Comparison of ENCODE assay signal across 10 cellular contexts in the genomic region with DNA sequence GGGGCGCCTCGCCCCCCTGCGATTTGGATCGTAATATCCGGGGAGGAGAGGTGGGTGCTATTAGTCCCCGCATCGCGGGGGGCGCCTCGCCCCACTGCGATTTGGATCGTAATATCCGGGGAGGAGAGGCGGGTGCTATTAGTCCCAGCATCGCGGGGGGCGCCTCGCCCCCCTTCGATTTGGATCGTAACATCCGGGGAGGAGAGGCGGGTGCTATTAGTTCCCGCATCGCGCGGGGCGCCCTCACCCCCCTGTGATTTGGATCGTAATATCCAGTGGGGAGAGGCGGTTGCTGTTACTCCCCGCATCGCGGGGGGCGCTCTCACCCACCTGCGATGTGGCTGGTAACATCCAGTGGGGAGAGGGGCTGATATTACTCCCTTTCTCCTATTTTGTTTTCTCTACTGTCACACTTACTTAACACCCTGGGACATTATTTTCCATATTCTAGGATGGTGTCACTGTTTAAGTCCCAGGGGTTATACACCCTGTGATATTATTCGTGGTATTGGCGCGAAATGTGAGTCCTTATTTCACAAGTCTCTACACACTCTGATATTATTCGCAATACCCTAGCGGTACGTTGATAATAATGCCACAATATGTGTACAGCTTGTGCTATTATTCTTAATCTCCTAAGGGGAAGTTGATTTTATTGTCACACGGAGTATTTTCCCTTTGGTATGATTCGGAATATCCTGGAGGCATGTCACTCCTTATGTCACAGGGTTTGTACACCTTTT. TPM values are rescaled to one million over a fixed set of nuclear protein-coding genes. Genes with fewer than 3 reads are reported as not detected.
DNase-seq lines count a peak whose midpoint lies in the region; ATAC-seq and TF ChIP-seq lines count a peak whose summit lies in the region.
"Had no signal": no experiment of that assay in that cellular context is flagged by ENCODE, and none has a peak within 500 bp of the region (broad histone marks: within the 10 kb centered on the region; RNA-seq: fewer than 3 reads in every experiment).

No MANE protein-coding gene starts in this region.

- H3K79me2 ChIP-seq in DND-41 (ENCODE audit: insufficient read depth, low read length) (no peaks in the 10 kb centered on the region), hepatocyte (no peaks in the 10 kb centered on the region)

- peak; percentile 75 for TF ChIP-seq CTCF in DND-41 (IDR thresholded peaks at IDR 0.05; ENCODE audit: borderline replicate concordance, extremely low read depth, low read length, poor library complexity, severe bottlenecking)
- TF ChIP-seq CTCF in hepatocyte (IDR thresholded peaks at IDR 0.05; ENCODE audit: poor library complexity), result peak; percentile 18

- ATAC-seq in DND-41 (ENCODE audit: insufficient read depth, low read depth) (peak; percentile 93), esophagus mucosa (no peak), HG02759 (IDR thresholded peaks at IDR 0.05; ENCODE audit: unreplicated experiment) (no peak)

- H3K27me3 ChIP-seq in DND-41 (ENCODE audit: insufficient read depth, low read length, poor library complexity) (no peaks in the 10 kb centered on the region), hepatocyte (no peaks in the 10 kb centered on the region)

- H4K20me1 ChIP-seq in DND-41 (ENCODE audit: insufficient read depth, low read length) (no peaks in the 10 kb centered on the region), hepatocyte (ENCODE audit: insufficient read depth, poor library complexity, severe bottlenecking) (no peaks in the 10 kb centered on the region)

- H3K9me3 ChIP-seq in DND-41 (ENCODE audit: insufficient read depth, low read length, severe bottlenecking), result no peaks in the 10 kb centered on the region
- no peaks in the 10 kb centered on the region for H3K9me3 ChIP-seq in hepatocyte (ENCODE audit: low read depth)

- WGBS in hepatocyte (ENCODE audit: low lambda C conversion rate, missing lambda C conversion rate), result 35% methylated on average over 27 of the region's 42 CpGs

- H3K9me2 ChIP-seq in hepatocyte (replicated peaks; ENCODE audit: insufficient read depth), result no peaks in the 10 kb centered on the region

- peaks cover 4% of the 10 kb centered on the region; the same call in 1 of the 2 replicates for H3K4me1 ChIP-seq in DND-41 (ENCODE audit: insufficient read depth, low read length)
- peaks cover 20% of the 10 kb centered on the region for H3K4me1 ChIP-seq in hepatocyte (ENCODE audit: insufficient read depth)

- peak overlapping the region; percentile 27 to 59; a peak in 3 of 4 replicates for H3K4me3 ChIP-seq in DND-41 (ENCODE audit: low read depth in 1 of 2, low read length in 2 of 2)
- no peak overlapping the region for H3K4me3 ChIP-seq in hepatocyte

- H3K36me3 ChIP-seq in DND-41 (ENCODE audit: insufficient read depth, low read length), result no peaks in the 10 kb centered on the region
- no peaks in the 10 kb centered on the region for H3K36me3 ChIP-seq in hepatocyte (replicated peaks; ENCODE audit: insufficient read depth, low read depth)

- H3K9ac ChIP-seq in DND-41 (ENCODE audit: low read depth, low read length), result peak overlapping the region; percentile 48

- DNase-seq in DND-41 (peak; percentile 78), NCI-H1694 treated with DMSO at 0.1 percent for 48 hours (lab: John Stamatoyannopoulos, UW) (peak; percentile 48), activated T-cell treated with anti-CD3 and anti-CD28 coated beads for 48 hours (ENCODE audit: low read depth) (peak; percentile 41), hepatocyte (ENCODE audit: low spot score) (peak; percentile 52), OCI-M2 (lab: John Stamatoyannopoulos, UW; ENCODE audit: unreplicated experiment) (no peak)
- peak; percentile 68 for DNase-seq in stimulated activated CD8-positive, alpha-beta memory T cell treated with anti-CD3 and anti-CD28 coated beads, Interleukin-4, amount 100 ng/mL, for 48 hours

- H3K4me2 ChIP-seq in DND-41 (ENCODE audit: insufficient read depth, low read length) (peak overlapping the region; percentile 68), hepatocyte (peak overlapping the region; percentile 74)

- H2AFZ ChIP-seq in DND-41 (ENCODE audit: low read depth, low read length), result peak overlapping the region; percentile 79
- peak overlapping the region; percentile 45 for H2AFZ ChIP-seq in hepatocyte

- no peak overlapping the region; the same call in 1 of the 2 replicates for H3K27ac ChIP-seq in DND-41 (ENCODE audit: low read length)
- H3K27ac ChIP-seq in hepatocyte, result no peak overlapping the region

RNA-seq across cellular contexts. Expression of gene ALDH3B2, which starts 57.8 kb away (rescaled TPM):
- 0.80 and 2.5 TPM in 2 replicates for total RNA-seq in hepatocyte
- polyA plus RNA-seq in hepatocyte, result 0.61 and 1.6 TPM in 2 replicates
- 206 TPM for total RNA-seq in esophagus mucosa
- total RNA-seq: M059J, myocyte had no signal

Comparison
In these comparisons a context has a peak if more than half of its experiments do, and no peak if none do; other contexts are left out.
1. RNA of gene ALDH3B2, which starts 57.8 kb away (total RNA-seq): 206 TPM in esophagus mucosa (single experiment); 0.80 to 2.5 TPM in hepatocyte; every median in the first group is over 10 times any median in the second.